Comparison of ENCODE assay signal across 8 cellular contexts in the genomic region with DNA sequence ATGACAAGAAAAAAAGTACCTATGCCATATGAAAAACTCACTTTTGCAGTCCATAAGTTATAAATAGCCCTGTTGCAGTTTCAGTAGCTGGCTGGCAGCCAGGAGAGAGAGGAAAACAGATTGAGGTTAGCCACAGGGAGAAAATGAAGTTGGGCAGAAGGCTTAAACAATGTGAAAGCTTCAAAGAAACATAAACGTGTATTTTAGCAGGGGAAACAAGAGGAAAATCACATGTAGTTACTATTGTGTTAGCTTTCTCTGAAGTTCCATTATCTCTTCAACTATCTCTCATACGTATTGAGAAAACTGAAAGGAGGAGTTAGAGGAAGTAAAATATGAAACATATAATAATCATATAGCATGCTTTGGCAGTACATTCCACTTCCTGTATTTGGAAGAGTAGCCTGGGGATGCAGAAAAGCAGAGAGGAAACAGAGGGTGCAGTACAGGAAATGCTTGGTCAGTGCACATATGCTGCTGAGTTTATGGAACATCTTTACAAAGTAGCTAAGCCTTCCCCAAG.
DNase-seq lines count a peak whose midpoint lies in the region; ATAC-seq and TF ChIP-seq lines count a peak whose summit lies in the region.

No MANE protein-coding gene starts in this region.

- TF ChIP-seq CTCF in tibial nerve (IDR thresholded peaks at IDR 0.05): no peak

- 7 to 8% methylated on average over 2 of the region's 2 CpGs for WGBS in tibial nerve, 2 donors

- DNase-seq in DMS53 (lab: John Stamatoyannopoulos, UW) (peak; percentile 1), DMS53 treated with DMSO at 0.1 percent for 48 hours (lab: John Stamatoyannopoulos, UW; ENCODE audit: unreplicated experiment) (no peak), NCI-H1694 (lab: John Stamatoyannopoulos, UW) (peak; percentile 17), kidney tubule cell (ENCODE audit: low spot score) (peak; percentile 14), tibial nerve (ENCODE audit: low spot score in 2 of 2) (peak; percentile 21 to 44), islet precursor cell (no peak)
- DNase-seq in activated naive CD4-positive, alpha-beta T cell treated with anti-CD3 and anti-CD28 coated beads, Interleukin-2, amount 50 U/mL, for 16 hours: peak; percentile 15

- no peaks in the 10 kb centered on the region for H3K9me3 ChIP-seq in tibial nerve

- no peak for TF ChIP-seq POLR2A in tibial nerve (IDR thresholded peaks at IDR 0.05)

- no peaks in the 10 kb centered on the region for H3K27me3 ChIP-seq in tibial nerve

- H3K4me1 ChIP-seq in tibial nerve: peaks cover 0 to 6% (median 0%) of the 10 kb centered on the region in 4 donors

- no peak overlapping the region for H3K4me3 ChIP-seq in tibial nerve

- TF ChIP-seq EP300 in tibial nerve (IDR thresholded peaks at IDR 0.05): peak in 1 of 2 donors; percentile 51

- no peaks in the 10 kb centered on the region for H3K36me3 ChIP-seq in tibial nerve

- H3K27ac ChIP-seq in tibial nerve: no peak overlapping the region

- ATAC-seq in HG02759 (IDR thresholded peaks at IDR 0.05; ENCODE audit: unreplicated experiment): peak; percentile 82

Comparison
In these comparisons a context has a peak if more than half of its experiments do, and no peak if none do; other contexts are left out.
1. DNase-seq: peak in DMS53 (single experiment), NCI-H1694 (single experiment), activated naive CD4-positive, alpha-beta T cell treated with anti-CD3 and anti-CD28 coated beads, Interleukin-2, amount 50 U/mL, for 16 hours (single experiment), kidney tubule cell (single experiment) and tibial nerve (2 of 2); none in DMS53 treated with DMSO at 0.1 percent for 48 hours (single experiment) and islet precursor cell (single experiment).